In the genomic region with DNA sequence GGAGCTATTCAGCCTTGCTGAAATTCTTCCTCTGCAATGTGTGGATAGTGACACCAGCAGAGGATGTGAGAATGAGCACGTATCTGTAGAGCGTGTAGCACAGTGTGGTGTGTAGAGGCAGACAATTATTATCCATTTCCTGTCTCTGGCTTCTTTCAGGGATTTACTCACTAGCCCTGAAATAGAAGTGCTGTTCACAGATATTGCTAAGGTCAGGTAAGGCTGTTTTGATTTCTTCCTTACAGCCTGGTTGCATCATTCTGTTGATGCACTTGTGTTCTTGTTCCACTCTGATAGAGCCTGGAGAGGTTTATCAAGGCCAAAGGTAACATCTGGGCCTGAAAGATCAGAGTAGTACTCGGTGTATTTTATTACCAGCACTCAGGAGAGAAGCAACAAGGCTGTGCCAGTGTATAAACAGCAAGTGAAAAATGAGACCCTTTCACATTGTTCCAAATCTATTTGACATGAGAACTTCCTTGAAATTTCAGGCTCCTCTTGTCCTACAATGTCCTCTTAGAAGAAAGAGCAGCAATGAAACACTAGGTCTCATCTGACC, we compare ENCODE assay signal across 10 cellular contexts. TPM values are rescaled to one million over a fixed set of nuclear protein-coding genes. Genes with fewer than 3 reads are reported as not detected.
A peak's percentile ranks its signal among the peaks of the same experiment; 100 is the strongest.
DNase-seq lines count a peak whose midpoint lies in the region; ATAC-seq, FAIRE-seq and TF ChIP-seq lines count a peak whose summit lies in the region.
"Had no signal": no experiment of that assay in that cellular context is flagged by ENCODE, and none has a peak within 500 bp of the region (broad histone marks: within the 10 kb centered on the region; RNA-seq: fewer than 3 reads in every experiment).

No MANE protein-coding gene starts in this region.

- H3K36me3 Mint-ChIP-seq in CD4-positive, alpha-beta T cell (ENCODE audit: low read depth): no peaks in the 10 kb centered on the region
- H3K36me3 Mint-ChIP-seq in activated CD4-positive, alpha-beta T cell treated with anti-CD3 and anti-CD28 coated beads, Interleukin-2, amount 10 ng/mL, durations not matched to agents 24 days and 14 days (ENCODE audit: low read depth): peaks cover 2% of the 10 kb centered on the region

- H3K9me3 ChIP-seq in CD4-positive, alpha-beta T cell (ENCODE audit: control insufficient read depth, low read length): no peaks in the 10 kb centered on the region

- peak; percentile 83 for DNase-seq in DMS53 treated with DMSO at 0.1 percent for 48 hours (lab: John Stamatoyannopoulos, UW; ENCODE audit: unreplicated experiment)
- DNase-seq in RCC 7860 (ENCODE audit: low spot score): peak; percentile 34
- peak; percentile 60 for DNase-seq in kidney glomerular epithelial cell (lab: John Stamatoyannopoulos, UW)
- DNase-seq in CD4-positive, alpha-beta T cell: no peak
- DNase-seq in stimulated activated CD8-positive, alpha-beta memory T cell treated with anti-CD3 and anti-CD28 coated beads, Interleukin-4, amount 100 ng/mL, for 48 hours: no peak
- DNase-seq in GM20000 (ENCODE audit: low spot score): no peak
- no peak for DNase-seq in activated CD4-positive, alpha-beta T cell treated with anti-CD3 and anti-CD28 coated beads, Interleukin-2, amount 10 ng/mL, durations not matched to agents 24 days and 14 days
- DNase-seq: activated T-cell treated with anti-CD3 and anti-CD28 coated beads, Interleukin-2, amount 50 U/mL, for 1 hour had no signal

- H3K27me3 Mint-ChIP-seq in CD4-positive, alpha-beta T cell: no peaks in the 10 kb centered on the region
- H3K27me3 Mint-ChIP-seq in activated CD4-positive, alpha-beta T cell treated with anti-CD3 and anti-CD28 coated beads, Interleukin-2, amount 10 ng/mL, durations not matched to agents 24 days and 14 days: no peaks in the 10 kb centered on the region
- H3K27me3 Mint-ChIP-seq: memory B cell had no signal

- no peak overlapping the region for H3K27ac Mint-ChIP-seq in CD4-positive, alpha-beta T cell
- no peak overlapping the region for H3K27ac Mint-ChIP-seq in activated CD4-positive, alpha-beta T cell treated with anti-CD3 and anti-CD28 coated beads, Interleukin-2, amount 10 ng/mL, durations not matched to agents 24 days and 14 days
- H3K27ac Mint-ChIP-seq: memory B cell had no signal

- no peaks in the 10 kb centered on the region for H3K27me3 ChIP-seq in CD4-positive, alpha-beta T cell (ENCODE audit: control insufficient read depth, insufficient read depth, low read length)

- intact Hi-C loops in CD4-positive, alpha-beta T cell (cut with DNase I, micrococcal nuclease): no loop called here
- intact Hi-C loops in activated CD4-positive, alpha-beta T cell treated with anti-CD3 and anti-CD28 coated beads, Interleukin-2, amount 10 ng/mL, durations not matched to agents 24 days and 14 days (cut with micrococcal nuclease): no loop called here

- POLR2A ChIA-PET in CD4-positive, alpha-beta T cell (lab: Charles Lee): no interaction called here

- FAIRE-seq in RCC 7860 (lab: Jason Lieb, UNC): no peak

- peak; percentile 55 for ATAC-seq in HG02870 (IDR thresholded peaks at IDR 0.05; ENCODE audit: unreplicated experiment)
- ATAC-seq in CD4-positive, alpha-beta T cell (ENCODE audit: poor library complexity): no peak

- H3K9me3 Mint-ChIP-seq in CD4-positive, alpha-beta T cell: no peaks in the 10 kb centered on the region
- H3K9me3 Mint-ChIP-seq in activated CD4-positive, alpha-beta T cell treated with anti-CD3 and anti-CD28 coated beads, Interleukin-2, amount 10 ng/mL, durations not matched to agents 24 days and 14 days: no peaks in the 10 kb centered on the region
- H3K9me3 Mint-ChIP-seq: memory B cell had no signal

- no peak overlapping the region for H3K27ac ChIP-seq in CD4-positive, alpha-beta T cell (ENCODE audit: low read depth, low read length)

- no peaks in the 10 kb centered on the region for H3K4me1 Mint-ChIP-seq in CD4-positive, alpha-beta T cell (ENCODE audit: low read depth)
- no peaks in the 10 kb centered on the region for H3K4me1 Mint-ChIP-seq in activated CD4-positive, alpha-beta T cell treated with anti-CD3 and anti-CD28 coated beads, Interleukin-2, amount 10 ng/mL, durations not matched to agents 24 days and 14 days
- H3K4me1 Mint-ChIP-seq: memory B cell had no signal

- H3K4me3 Mint-ChIP-seq in CD4-positive, alpha-beta T cell: no peak overlapping the region
- H3K4me3 Mint-ChIP-seq in activated CD4-positive, alpha-beta T cell treated with anti-CD3 and anti-CD28 coated beads, Interleukin-2, amount 10 ng/mL, durations not matched to agents 24 days and 14 days: no peak overlapping the region
- H3K4me3 Mint-ChIP-seq: memory B cell had no signal

- no peak for TF ChIP-seq CTCF in CD4-positive, alpha-beta T cell (IDR thresholded peaks at IDR 0.05)
- TF ChIP-seq CTCF in GM20000 (IDR thresholded peaks at IDR 0.05; ENCODE audit: extremely low read depth, missing control alignments): no peak

- CTCF ChIA-PET in CD4-positive, alpha-beta T cell (lab: Charles Lee): no interaction called here

RNA-seq across cellular contexts. Expression of gene ARG2, which starts 16.7 kb away (rescaled TPM):
- total RNA-seq in CD4-positive, alpha-beta T cell: 1 to 10 TPM; 3.7 to 3.9 TPM
- total RNA-seq in activated CD4-positive, alpha-beta T cell treated with anti-CD3 and anti-CD28 coated beads, Interleukin-2, amount 10 ng/mL, durations not matched to agents 24 days and 14 days: 4.7 and 5.0 TPM in 2 replicates

RNA-seq across cellular contexts. Expression of gene PIGH, which starts 36.4 kb away (rescaled TPM):
- total RNA-seq in CD4-positive, alpha-beta T cell: 10 to 100 TPM; 66.0 to 69.7 TPM
- 21.2 and 22.7 TPM in 2 replicates for total RNA-seq in activated CD4-positive, alpha-beta T cell treated with anti-CD3 and anti-CD28 coated beads, Interleukin-2, amount 10 ng/mL, durations not matched to agents 24 days and 14 days

RNA-seq across cellular contexts. Expression of gene VTI1B, which starts 38.0 kb away (rescaled TPM):
- total RNA-seq in CD4-positive, alpha-beta T cell: 10 to 100 TPM; 24.4 to 27.0 TPM
- 75.3 and 78.5 TPM in 2 replicates for total RNA-seq in activated CD4-positive, alpha-beta T cell treated with anti-CD3 and anti-CD28 coated beads, Interleukin-2, amount 10 ng/mL, durations not matched to agents 24 days and 14 days

RNA-seq across cellular contexts. Expression of gene RDH11, which starts 59.1 kb away (rescaled TPM):
- 10 to 100 TPM; 13.6 to 14.2 TPM for total RNA-seq in CD4-positive, alpha-beta T cell
- total RNA-seq in activated CD4-positive, alpha-beta T cell treated with anti-CD3 and anti-CD28 coated beads, Interleukin-2, amount 10 ng/mL, durations not matched to agents 24 days and 14 days: 66.2 and 67.7 TPM in 2 replicates

Comparison
In these comparisons a context has a peak if more than half of its experiments do, and no peak if none do; other contexts are left out.
1. DNase-seq: peak in DMS53 treated with DMSO at 0.1 percent for 48 hours (single experiment), RCC 7860 (single experiment) and kidney glomerular epithelial cell (single experiment); none in CD4-positive, alpha-beta T cell (0 of 10), stimulated activated CD8-positive, alpha-beta memory T cell treated with anti-CD3 and anti-CD28 coated beads, Interleukin-4, amount 100 ng/mL, for 48 hours (single experiment), GM20000 (single experiment) and activated CD4-positive, alpha-beta T cell treated with anti-CD3 and anti-CD28 coated beads, Interleukin-2, amount 10 ng/mL, durations not matched to agents 24 days and 14 days (single experiment).